Comparison of ENCODE assay signal across 18 cellular contexts in genomic region chr11:41612415-41612814, GRCh38.
DNase-seq lines count a peak whose midpoint lies in the region; ATAC-seq and TF ChIP-seq lines count a peak whose summit lies in the region.
"Had no signal": no experiment of that assay in that cellular context is flagged by ENCODE, and none has a peak within 500 bp of the region (broad histone marks: within the 10 kb centered on the region; RNA-seq: fewer than 3 reads in every experiment).

No MANE protein-coding gene starts in this region.

- peak; percentile 18 for DNase-seq in ACHN
- DNase-seq in HT-29 (ENCODE audit: low spot score) = peak; percentile 48
- DNase-seq in iPS-NIHi7 (ENCODE audit: extremely low spot score) = peak; percentile 14
- no peak for DNase-seq in HCEC 1CT
- no peak for DNase-seq in PC-9
- DNase-seq: activated CD4-positive, alpha-beta T cell treated with anti-CD3 and anti-CD28 coated beads, Interleukin-2, amount 50 U/mL, for 1 hour; aorta; DMS79 treated with DMSO at 0.1 percent for 48 hours; effector memory CD4-positive, alpha-beta T cell; foreskin melanocyte; immature natural killer cell; NCI-H1105; NCI-H510A; stimulated activated CD4-positive, alpha-beta T cell treated with anti-CD3 and anti-CD28 coated beads, Interleukin-1b, Interleukin-23, amount 100 ng/mL, for 48 hours; thyroid gland had no signal

- no peak overlapping the region for H2AFZ ChIP-seq in PC-9

- no peaks in the 10 kb centered on the region for H4K20me1 ChIP-seq in PC-9 (ENCODE audit: insufficient read depth)

- H3K4me1 ChIP-seq in PC-9 (replicated peaks; ENCODE audit: insufficient read depth) = no peaks in the 10 kb centered on the region
- H3K4me1 ChIP-seq: thyroid gland had no signal

- in situ Hi-C loops in ACHN (cut with HindIII; ENCODE audit: low pct_ligation_motif_present, low pct_unique_long_range_greater_than_20kb, low sequenced_read_pairs) = no loop called here

- no peaks in the 10 kb centered on the region for H3K36me3 ChIP-seq in PC-9 (ENCODE audit: low read depth)
- H3K36me3 ChIP-seq: thyroid gland had no signal

- intact Hi-C loops in PC-9 (cut with micrococcal nuclease; ENCODE audit: unreplicated experiment) = no loop called here

- H3K4me2 ChIP-seq in PC-9 = no peak overlapping the region

- H3K79me2 ChIP-seq in PC-9 (ENCODE audit: low read depth) = no peaks in the 10 kb centered on the region

- H3K27ac ChIP-seq in VCaP (no peak overlapping the region), PC-9 (no peak overlapping the region)
- H3K27ac ChIP-seq: thyroid gland had no signal

- H3K9me2 ChIP-seq in PC-9 (ENCODE audit: insufficient read depth) = no peaks in the 10 kb centered on the region

- CTCF ChIA-PET in PC-9 (lab: Charles Lee) = no interaction called here

- no TSS peak for BruUV-seq in PC-9 (replicated peaks; lab: Mats Ljungman, UMichigan)

- peak; percentile 80 for TF ChIP-seq CTCF in VCaP (conservative IDR thresholded peaks at IDR 0.05)
- no peak; the same call in 1 of the 2 replicates for TF ChIP-seq CTCF in PC-9 (conservative IDR thresholded peaks at IDR 0.05)

- no peaks in the 10 kb centered on the region for H3K27me3 ChIP-seq in PC-9 (ENCODE audit: insufficient read depth, low read depth)
- H3K27me3 ChIP-seq: thyroid gland had no signal

- POLR2A ChIA-PET in PC-9 (lab: Charles Lee; ENCODE audit: unreplicated experiment) = no interaction called here

- H3K9me3 ChIP-seq in PC-9 (ENCODE audit: insufficient read depth, low read depth) = no peaks in the 10 kb centered on the region
- H3K9me3 ChIP-seq: thyroid gland had no signal

- H3K4me3 ChIP-seq in PC-9 = no peak overlapping the region
- H3K4me3 ChIP-seq: thyroid gland had no signal

- ATAC-seq in GM21423 (IDR thresholded peaks at IDR 0.05; ENCODE audit: unreplicated experiment) = no peak
- ATAC-seq in GM18861 (IDR thresholded peaks at IDR 0.05; ENCODE audit: unreplicated experiment) = no peak

- H3F3A ChIP-seq in PC-9 (ENCODE audit: insufficient read depth, low read depth) = no peaks in the 10 kb centered on the region

Comparison
In these comparisons a context has a peak if more than half of its experiments do, and no peak if none do; other contexts are left out.
1. DNase-seq: peak in ACHN (single experiment), HT-29 (single experiment) and iPS-NIHi7 (single experiment); none in HCEC 1CT (single experiment) and PC-9 (0 of 2).